ENCODE assay signal across 24 cellular contexts in the genomic region with DNA sequence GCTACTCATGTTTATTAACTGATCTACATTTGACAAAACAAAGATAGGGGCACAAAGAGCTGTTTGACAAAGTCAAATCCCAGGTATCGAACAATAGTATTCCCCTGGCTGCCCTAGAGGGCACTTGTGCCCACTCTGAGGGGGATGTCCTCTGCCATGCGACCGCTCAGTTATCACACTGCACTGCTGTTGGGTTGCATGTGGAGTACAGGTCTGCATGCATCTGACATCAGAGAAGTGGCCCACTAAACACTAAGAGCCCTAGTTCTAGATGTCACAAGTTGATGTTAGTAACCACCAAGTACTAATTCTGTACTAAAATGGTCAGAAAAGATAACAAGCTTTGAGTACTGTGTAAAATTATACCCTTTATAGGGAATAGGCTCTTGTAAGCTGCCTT.
"Had no signal": no experiment of that assay in that cellular context is flagged by ENCODE, and none has a peak within 500 bp of the region (broad histone marks: within the 10 kb centered on the region; RNA-seq: fewer than 3 reads in every experiment).

No MANE protein-coding gene starts in this region.

- H3K4me1 Mint-ChIP-seq: activated CD8-positive, alpha-beta memory T cell treated with anti-CD3 and anti-CD28 coated beads, Interleukin-2, amount 10 ng/mL, durations not matched to agents 7 days and 5 days; activated naive CD8-positive, alpha-beta T cell treated with anti-CD3 and anti-CD28 coated beads for 36 hours had no signal

- H3K4me1 ChIP-seq: Peyer's patch had no signal

- H3K4me3 ChIP-seq: Peyer's patch had no signal

- H3K27me3 Mint-ChIP-seq: activated CD8-positive, alpha-beta memory T cell treated with anti-CD3 and anti-CD28 coated beads, Interleukin-2, amount 10 ng/mL, durations not matched to agents 7 days and 5 days; activated naive CD8-positive, alpha-beta T cell treated with anti-CD3 and anti-CD28 coated beads for 36 hours; T-helper 17 cell had no signal

- H3K4me3 Mint-ChIP-seq: activated CD8-positive, alpha-beta memory T cell treated with anti-CD3 and anti-CD28 coated beads, Interleukin-2, amount 10 ng/mL, durations not matched to agents 7 days and 5 days; activated naive CD8-positive, alpha-beta T cell treated with anti-CD3 and anti-CD28 coated beads for 36 hours; activated T-cell treated with anti-CD3 and anti-CD28 coated beads, Interleukin-2, amount 50 U/mL, for 4 hours; T-helper 17 cell; WTC11 had no signal

- H3K27me3 ChIP-seq: brain microvascular endothelial cell, Peyer's patch had no signal

- H3K27ac ChIP-seq: brain microvascular endothelial cell, Peyer's patch, RWPE1 had no signal

- DNase-seq: activated CD4-positive, alpha-beta T cell treated with anti-CD3 and anti-CD28 coated beads for 48 hours; activated CD4-positive, alpha-beta T cell treated with anti-CD3 and anti-CD28 coated beads, Interleukin-2, amount 50 U/mL, for 4 hours; activated CD4-positive, CD25-positive, alpha-beta regulatory T cell treated with anti-CD3 and anti-CD28 coated beads, Interleukin-2, amount 50 U/mL, for 72 hours; activated CD8-positive, alpha-beta memory T cell treated with anti-CD3 and anti-CD28 coated beads, Interleukin-2, amount 10 ng/mL, durations not matched to agents 7 days and 5 days; activated effector memory CD4-positive, alpha-beta T cell treated with anti-CD3 and anti-CD28 coated beads, Interleukin-2, amount 50 U/mL, for 16 hours; activated naive CD4-positive, alpha-beta T cell treated with Interleukin-2 at 50 U/mL for 16 hours; activated naive CD8-positive, alpha-beta T cell treated with anti-CD3 and anti-CD28 coated beads for 36 hours; activated T-cell treated with anti-CD3 and anti-CD28 coated beads, Interleukin-2, amount 50 U/mL, for 4 hours; brain microvascular endothelial cell; caudate nucleus; KG1; NCI-H1048; NCI-H146; NCI-H187 treated with DMSO at 0.1 percent for 48 hours; NCI-H2081 treated with DMSO at 0.1 percent for 48 hours; NCI-H345; NCI-H510A; NCI-H69; Peyer's patch; SHP77 treated with DMSO at 0.1 percent for 48 hours; T-helper 17 cell; T-helper 9 cell had no signal

- ATAC-seq: activated CD8-positive, alpha-beta memory T cell treated with anti-CD3 and anti-CD28 coated beads, Interleukin-2, amount 10 ng/mL, durations not matched to agents 7 days and 5 days; activated T-cell treated with anti-CD3 and anti-CD28 coated beads, Interleukin-2, amount 50 U/mL, for 4 hours; T-helper 17 cell; WTC11 had no signal

- H3K27ac Mint-ChIP-seq: activated CD8-positive, alpha-beta memory T cell treated with anti-CD3 and anti-CD28 coated beads, Interleukin-2, amount 10 ng/mL, durations not matched to agents 7 days and 5 days; activated naive CD8-positive, alpha-beta T cell treated with anti-CD3 and anti-CD28 coated beads for 36 hours; T-helper 17 cell; WTC11 had no signal

- H3K9me3 ChIP-seq: Peyer's patch had no signal
